8 cellular contexts compared by ENCODE assay signal in genomic region chr7:40015790-40016296, GRCh38.
DNase-seq lines count a peak whose midpoint lies in the region; ATAC-seq, FAIRE-seq and TF ChIP-seq lines count a peak whose summit lies in the region.

No MANE protein-coding gene starts in this region.

- H3K4me2 ChIP-seq in GM23338 (no peak overlapping the region), HepG2 (ENCODE audit: low read depth, low read length) (no peak overlapping the region)

- CTCF ChIA-PET in activated naive CD4-positive, alpha-beta T cell treated with anti-CD3 and anti-CD28 coated beads for 36 hours (lab: Charles Lee), result interaction anchor here (0.6 to 0.7 kb wide), 3 partner anchors 65 to 1881 kb away, joined by 3 read pairs; no protein-coding TSS in a partner anchor
- CTCF ChIA-PET in HepG2 (lab: Yijun Ruan, JAX; ENCODE audit: low intra/inter-chr PET ratio, low total read pairs), result no interaction called here

- no TSS peak for BruUV-seq in HepG2 (replicated peaks; lab: Mats Ljungman, UMichigan)

- peak overlapping the region; percentile 50 for H3K27ac Mint-ChIP-seq in activated naive CD4-positive, alpha-beta T cell treated with anti-CD3 and anti-CD28 coated beads for 36 hours
- peak overlapping the region; percentile 25; the same call in 1 of the 2 replicates for H3K27ac Mint-ChIP-seq in GM23338
- H3K27ac Mint-ChIP-seq in activated T-helper 1 cell treated with anti-CD3 and anti-CD28 coated beads, Interleukin-12 subunit alpha, Interleukin-12 subunit beta, Interleukin-2, Interleukin-4 antibody, amounts not matched to agents 30 ng/mL and 10 ng/mL and 1 ng/mL, durations not matched to agents 14 hours and 24 hours and 36 hours, result peak overlapping the region; percentile 52

- no peaks in the 10 kb centered on the region for H4K20me1 ChIP-seq in GM23338 (replicated peaks; ENCODE audit: insufficient read depth)
- H4K20me1 ChIP-seq in HepG2 (ENCODE audit: insufficient read depth, low read length), result no peaks in the 10 kb centered on the region

- H3K9me3 Mint-ChIP-seq in activated naive CD4-positive, alpha-beta T cell treated with anti-CD3 and anti-CD28 coated beads for 36 hours, result no peaks in the 10 kb centered on the region
- no peaks in the 10 kb centered on the region for H3K9me3 Mint-ChIP-seq in GM23338
- H3K9me3 Mint-ChIP-seq in activated T-helper 1 cell treated with anti-CD3 and anti-CD28 coated beads, Interleukin-12 subunit alpha, Interleukin-12 subunit beta, Interleukin-2, Interleukin-4 antibody, amounts not matched to agents 30 ng/mL and 10 ng/mL and 1 ng/mL, durations not matched to agents 14 hours and 24 hours and 36 hours, result no peaks in the 10 kb centered on the region

- H3K79me2 ChIP-seq in GM23338 (replicated peaks; ENCODE audit: insufficient read depth) (no peaks in the 10 kb centered on the region), HepG2 (ENCODE audit: insufficient read depth, low read length) (no peaks in the 10 kb centered on the region)

- no peaks in the 10 kb centered on the region for H3K9me3 ChIP-seq in HepG2 (ENCODE audit: low read length)

- 0 out of 2 replicates have a peak, but pooled peaks cover 4% of the 10 kb centered on the region for H3K4me1 ChIP-seq in GM23338 (ENCODE audit: insufficient read depth)
- peaks cover 16% of the 10 kb centered on the region for H3K4me1 ChIP-seq in HepG2 (ENCODE audit: insufficient read depth, low read length)

- H3K27me3 Mint-ChIP-seq in activated naive CD4-positive, alpha-beta T cell treated with anti-CD3 and anti-CD28 coated beads for 36 hours (ENCODE audit: low read depth), result no peaks in the 10 kb centered on the region
- H3K27me3 Mint-ChIP-seq in GM23338 (ENCODE audit: insufficient read depth, low read depth, poor library complexity), result peaks cover 2% of the 10 kb centered on the region
- no peaks in the 10 kb centered on the region for H3K27me3 Mint-ChIP-seq in activated T-helper 1 cell treated with anti-CD3 and anti-CD28 coated beads, Interleukin-12 subunit alpha, Interleukin-12 subunit beta, Interleukin-2, Interleukin-4 antibody, amounts not matched to agents 30 ng/mL and 10 ng/mL and 1 ng/mL, durations not matched to agents 14 hours and 24 hours and 36 hours (ENCODE audit: insufficient read depth)

- 52% methylated on average over 4 of the region's 4 CpGs for WGBS in HepG2 (ENCODE audit: low lambda C conversion rate)

- intact Hi-C loops in activated naive CD4-positive, alpha-beta T cell treated with anti-CD3 and anti-CD28 coated beads for 36 hours (cut with micrococcal nuclease), result loop anchor here (2.0 kb wide), 1 partner anchor 63 kb away; no protein-coding TSS in a partner anchor
- intact Hi-C loops in activated T-helper 1 cell treated with anti-CD3 and anti-CD28 coated beads, Interleukin-12 subunit alpha, Interleukin-12 subunit beta, Interleukin-2, Interleukin-4 antibody, amounts not matched to agents 30 ng/mL and 10 ng/mL and 1 ng/mL, durations not matched to agents 14 hours and 24 hours and 36 hours (cut with micrococcal nuclease), result no loop called here
- intact Hi-C loops in HepG2 (cut with micrococcal nuclease; ENCODE audit: unreplicated experiment), result loop anchor here (1.0 kb wide), 1 partner anchor 120 kb away; no protein-coding TSS in a partner anchor

- H3K27ac ChIP-seq in GM23338 (ENCODE audit: low read depth) (no peak overlapping the region), HepG2 (ENCODE audit: extremely low read length, insufficient read depth, low read length) (no peak overlapping the region)

- peak; percentile 37 for FAIRE-seq in HepG2 (lab: Jason Lieb, UNC)

- H3K9ac ChIP-seq in HepG2 (ENCODE audit: insufficient read depth, low read depth, low read length), result no peak overlapping the region

- peaks cover 25% of the 10 kb centered on the region for H3K4me1 Mint-ChIP-seq in activated naive CD4-positive, alpha-beta T cell treated with anti-CD3 and anti-CD28 coated beads for 36 hours (ENCODE audit: low read depth)
- peaks cover 4% of the 10 kb centered on the region; the same call in 2 of the 3 replicates for H3K4me1 Mint-ChIP-seq in GM23338
- peaks cover 18% of the 10 kb centered on the region for H3K4me1 Mint-ChIP-seq in activated T-helper 1 cell treated with anti-CD3 and anti-CD28 coated beads, Interleukin-12 subunit alpha, Interleukin-12 subunit beta, Interleukin-2, Interleukin-4 antibody, amounts not matched to agents 30 ng/mL and 10 ng/mL and 1 ng/mL, durations not matched to agents 14 hours and 24 hours and 36 hours (ENCODE audit: low read depth)

- ATAC-seq in GM23338 (no peak), HepG2 (peak; percentile 49; the same call in 2 of the 3 replicates)

- TF ChIP-seq CTCF in GM23338 (conservative IDR thresholded peaks at IDR 0.05; ENCODE audit: low read depth in 2 of 2), result no peak
- no peak for TF ChIP-seq CTCF in HepG2 (CRISPR knock-in tag; IDR thresholded peaks at IDR 0.05)

- POLR2A ChIA-PET in HepG2 (lab: Yijun Ruan, JAX), result no interaction called here

- H3K4me3 Mint-ChIP-seq in activated naive CD4-positive, alpha-beta T cell treated with anti-CD3 and anti-CD28 coated beads for 36 hours, result no peak overlapping the region
- H3K4me3 Mint-ChIP-seq in GM23338, result no peak overlapping the region
- H3K4me3 Mint-ChIP-seq in activated T-helper 1 cell treated with anti-CD3 and anti-CD28 coated beads, Interleukin-12 subunit alpha, Interleukin-12 subunit beta, Interleukin-2, Interleukin-4 antibody, amounts not matched to agents 30 ng/mL and 10 ng/mL and 1 ng/mL, durations not matched to agents 14 hours and 24 hours and 36 hours, result no peak overlapping the region

- no peak for TF ChIP-seq RAD21 in HepG2 (CRISPR knock-in tag; IDR thresholded peaks at IDR 0.05)

- TF ChIP-seq POLR2A in HepG2 (IDR thresholded peaks at IDR 0.05; ENCODE audit: insufficient read depth in 1 of 2, low read depth in 2 of 2, low read length in 2 of 2), result no peak

- peak; percentile 27 for DNase-seq in activated naive CD4-positive, alpha-beta T cell treated with anti-CD3 and anti-CD28 coated beads for 36 hours
- DNase-seq in activated naive CD4-positive, alpha-beta T cell (lab: John Stamatoyannopoulos, UW), result no peak
- DNase-seq in GM23338 (ENCODE audit: low spot score) (no peak), Kasumi-1 (lab: John Stamatoyannopoulos, UW) (peak; percentile 92 to 93), HepG2 (ENCODE audit: low spot score) (peak; percentile 14)
- DNase-seq in activated T-helper 1 cell treated with anti-CD3 and anti-CD28 coated beads, Interleukin-12 subunit alpha, Interleukin-12 subunit beta, Interleukin-2, Interleukin-4 antibody, amounts not matched to agents 30 ng/mL and 10 ng/mL and 1 ng/mL, durations not matched to agents 14 hours and 24 hours and 36 hours (ENCODE audit: low spot score), result no peak
- no peak for DNase-seq in activated CD4-positive, alpha-beta T cell treated with anti-CD3 and anti-CD28 coated beads, Interleukin-2, amount 50 U/mL, for 4 hours
- DNase-seq in stimulated activated naive CD4-positive, alpha-beta T cell (lab: John Stamatoyannopoulos, UW), result no peak

- H3K27me3 ChIP-seq in GM23338 (ENCODE audit: insufficient read depth) (no peaks in the 10 kb centered on the region), HepG2 (ENCODE audit: control insufficient read depth in 1 of 2, insufficient read depth in 2 of 2, low read length in 2 of 2) (no peaks in the 10 kb centered on the region)

- H3K36me3 ChIP-seq in GM23338 (ENCODE audit: insufficient read depth) (0 out of 2 replicates have a peak, but pooled peaks cover 5% of the 10 kb centered on the region), HepG2 (replicated peaks in 1 of 2; ENCODE audit: control insufficient read depth in 1 of 2, insufficient read depth in 2 of 2, low read length in 2 of 2) (peaks cover 1 to 9% of the 10 kb centered on the region in 2 experiments; a peak in 3 of 5 replicates)

- TF ChIP-seq EP300 in HepG2 (IDR thresholded peaks at IDR 0.05; ENCODE audit: low read depth in 2 of 2, low read length in 2 of 2), result no peak
- TF ChIP-seq EP300 in HepG2 (CRISPR knock-in tag; IDR thresholded peaks at IDR 0.05; ENCODE audit: borderline replicate concordance), result no peak

- in situ Hi-C loops in HepG2 (cut with HindIII; ENCODE audit: extremely low pct_ligation_motif_present, low pct_unique_long_range_greater_than_20kb), result no loop called here

- H3K36me3 Mint-ChIP-seq in activated naive CD4-positive, alpha-beta T cell treated with anti-CD3 and anti-CD28 coated beads for 36 hours (ENCODE audit: low read depth), result peaks cover 15% of the 10 kb centered on the region
- H3K36me3 Mint-ChIP-seq in GM23338 (ENCODE audit: low read depth), result peaks cover 9% of the 10 kb centered on the region; the same call in 2 of the 3 replicates
- peaks cover 14% of the 10 kb centered on the region for H3K36me3 Mint-ChIP-seq in activated T-helper 1 cell treated with anti-CD3 and anti-CD28 coated beads, Interleukin-12 subunit alpha, Interleukin-12 subunit beta, Interleukin-2, Interleukin-4 antibody, amounts not matched to agents 30 ng/mL and 10 ng/mL and 1 ng/mL, durations not matched to agents 14 hours and 24 hours and 36 hours (ENCODE audit: low read depth)

- H3F3A ChIP-seq in GM23338 (replicated peaks; ENCODE audit: low read depth), result no peaks in the 10 kb centered on the region

- no peaks in the 10 kb centered on the region for H3K9me2 ChIP-seq in GM23338 (ENCODE audit: insufficient read depth)

- H2AFZ ChIP-seq in GM23338 (no peak overlapping the region), HepG2 (ENCODE audit: low read length) (no peak overlapping the region)

- H3K4me3 ChIP-seq in GM23338 (no peak overlapping the region), HepG2 (replicated peaks in 1 of 3; ENCODE audit: insufficient read depth in 1 of 3, low read depth in 2 of 3, low read length in 3 of 3) (no peak overlapping the region)

TF ChIP-seq in GM23338, 12 proteins besides CTCF, POLR2A, EP300 and RAD21 (continues in another document):
- TF ChIP-seq POLR2AphosphoS5 (IDR thresholded peaks at IDR 0.05; ENCODE audit: low read depth), result no peak

TF ChIP-seq in HepG2, 621 proteins besides CTCF, POLR2A, EP300 and RAD21 (continues in another document):
- TF ChIP-seq SOX6 (IDR thresholded peaks at IDR 0.05) (no peak), SOX6 (CRISPR knock-in tag; IDR thresholded peaks at IDR 0.05) (peak; percentile 21; the same call in 1 of the 2 replicates), ZNF577 (CRISPR knock-in tag; IDR thresholded peaks at IDR 0.05; ENCODE audit: borderline replicate concordance, low read depth) (no peak), SOX13 (IDR thresholded peaks at IDR 0.05) (no peak), SOX13 (CRISPR knock-in tag; conservative IDR thresholded peaks at IDR 0.05 in 1 of 2, IDR thresholded peaks at IDR 0.05 in 1 of 2) (peak in 1 of 2 experiments; percentile 52; a peak in 1 of 4 replicates), ZNF432 (CRISPR knock-in tag; IDR thresholded peaks at IDR 0.05; ENCODE audit: borderline replicate concordance) (no peak), SOX5 (CRISPR knock-in tag; IDR thresholded peaks at IDR 0.05; ENCODE audit: borderline replicate concordance) (0 out of 2 replicates have a peak, but pooled peaks have one; percentile 24), KLF6 (CRISPR knock-in tag; IDR thresholded peaks at IDR 0.05) (no peak)

Comparison
In these comparisons a context has a peak if more than half of its experiments do, and no peak if none do; other contexts are left out.
1. DNase-seq: peak in activated naive CD4-positive, alpha-beta T cell treated with anti-CD3 and anti-CD28 coated beads for 36 hours (single experiment), Kasumi-1 (2 of 2) and HepG2 (single experiment); none in activated naive CD4-positive, alpha-beta T cell (0 of 4), GM23338 (single experiment), activated T-helper 1 cell treated with anti-CD3 and anti-CD28 coated beads, Interleukin-12 subunit alpha, Interleukin-12 subunit beta, Interleukin-2, Interleukin-4 antibody, amounts not matched to agents 30 ng/mL and 10 ng/mL and 1 ng/mL, durations not matched to agents 14 hours and 24 hours and 36 hours (single experiment), activated CD4-positive, alpha-beta T cell treated with anti-CD3 and anti-CD28 coated beads, Interleukin-2, amount 50 U/mL, for 4 hours (0 of 2) and stimulated activated naive CD4-positive, alpha-beta T cell (0 of 6).
2. Peak in every context shown above with its lines, with median percentiles within 50 percentile points of each other: H3K27ac Mint-ChIP-seq.